14 cellular contexts compared by ENCODE assay signal in the genomic region with DNA sequence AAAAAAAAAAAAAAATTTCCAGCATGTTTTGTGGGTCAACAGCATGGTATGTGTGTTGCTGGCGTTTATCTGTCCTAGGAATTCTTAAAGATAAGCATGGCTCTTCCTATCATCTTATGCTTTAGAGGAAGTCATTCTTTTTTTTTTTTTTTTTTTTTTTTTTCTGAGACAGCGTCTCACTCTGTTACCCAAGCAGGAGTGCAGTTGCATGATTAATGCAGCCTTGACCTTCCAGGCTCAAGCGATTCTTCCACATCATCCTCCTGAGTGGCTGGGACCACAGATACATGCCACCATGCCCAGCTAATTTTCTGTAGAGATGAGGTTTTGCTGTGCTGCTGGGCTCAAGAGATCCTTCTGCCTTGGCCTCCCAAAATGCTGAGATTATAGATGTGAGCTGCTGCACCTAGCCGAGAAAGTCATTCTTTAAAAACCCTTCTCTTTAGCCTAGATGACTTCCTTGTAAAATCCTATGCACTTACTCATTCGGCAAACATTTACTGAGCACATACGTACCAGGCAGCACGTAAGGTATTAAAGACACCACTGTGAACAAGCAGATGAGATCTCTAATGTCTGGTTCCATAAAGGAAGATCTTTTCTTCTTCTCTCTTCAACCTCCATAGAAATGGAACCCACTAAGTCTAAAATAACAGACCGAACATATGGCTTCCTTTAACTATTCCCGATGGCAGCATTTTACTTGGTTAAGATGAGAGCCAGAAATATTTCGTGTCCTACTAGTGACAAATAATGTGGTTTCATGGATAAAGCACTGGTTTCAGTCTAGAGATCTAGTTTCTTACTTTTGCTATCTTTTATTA.
DNase-seq lines count a peak whose midpoint lies in the region; ATAC-seq and TF ChIP-seq lines count a peak whose summit lies in the region.
"Had no signal": no experiment of that assay in that cellular context is flagged by ENCODE, and none has a peak within 500 bp of the region (broad histone marks: within the 10 kb centered on the region; RNA-seq: fewer than 3 reads in every experiment).

No MANE protein-coding gene starts in this region.

- no peak overlapping the region for H3K4me3 ChIP-seq in RWPE2 (ENCODE audit: severe bottlenecking)
- no peak overlapping the region for H3K4me3 ChIP-seq in prostate gland
- no peak overlapping the region for H3K4me3 ChIP-seq in uterus
- H3K4me3 ChIP-seq: pancreas had no signal

- H3K36me3 ChIP-seq in RWPE2 (ENCODE audit: low read depth) = no peaks in the 10 kb centered on the region
- no peaks in the 10 kb centered on the region for H3K36me3 ChIP-seq in prostate gland
- no peaks in the 10 kb centered on the region for H3K36me3 ChIP-seq in uterus
- H3K36me3 ChIP-seq: pancreas had no signal

- H3K27ac ChIP-seq in RWPE2 (ENCODE audit: poor library complexity, severe bottlenecking) (peak overlapping the region; percentile 98), prostate gland (no peak overlapping the region), uterus (no peak overlapping the region)
- H3K27ac ChIP-seq: HL-60, pancreas had no signal

- DNase-seq in H4 (ENCODE audit: low spot score) (peak; percentile 62), RWPE2 (ENCODE audit: low spot score) (no peak), fibroblast of peridontal ligament (ENCODE audit: extremely low read depth) (peak; percentile 40), prostate gland (ENCODE audit: low spot score) (peak; percentile 20), uterus (no peak), UCSD-AML1 (lab: John Stamatoyannopoulos, UW; ENCODE audit: unreplicated experiment) (no peak)
- no peak for DNase-seq in activated naive CD4-positive, alpha-beta T cell treated with anti-CD3 and anti-CD28 coated beads, Interleukin-2, amount 50 U/mL, for 16 hours
- DNase-seq: activated CD4-positive, alpha-beta T cell treated with anti-CD3 and anti-CD28 coated beads, Interleukin-2, amount 10 ng/mL, durations not matched to agents 7 days and 5 days; activated effector memory CD4-positive, alpha-beta T cell treated with Interleukin-2 at 50 U/mL for 16 hours; NCI-H748 treated with DMSO at 0.1 percent for 48 hours; pancreas; stimulated activated naive CD8-positive, alpha-beta T cell treated with anti-CD3 and anti-CD28 coated beads, Interleukin-15, Interleukin-2, amounts not matched to agents 100 U/mL and 50 U/mL, for 24 hours had no signal

- TF ChIP-seq CTCF in RWPE2 (IDR thresholded peaks at IDR 0.05; ENCODE audit: poor library complexity, severe bottlenecking) = no peak
- no peak for TF ChIP-seq CTCF in prostate gland (IDR thresholded peaks at IDR 0.05)
- no peak for TF ChIP-seq CTCF in uterus (IDR thresholded peaks at IDR 0.05)

- intact Hi-C loops in prostate gland (cut with DNase I) (loop anchor here (10.0 kb wide), 1 partner anchor 186 kb away; no protein-coding TSS in a partner anchor), uterus (cut with DNase I; ENCODE audit: low total_unique reads) (no loop called here)

- H3K9me3 ChIP-seq in RWPE2 (ENCODE audit: severe bottlenecking) (no peaks in the 10 kb centered on the region), prostate gland (no peaks in the 10 kb centered on the region), uterus (no peaks in the 10 kb centered on the region)
- H3K9me3 ChIP-seq: pancreas had no signal

- TF ChIP-seq POLR2A in prostate gland (IDR thresholded peaks at IDR 0.05) = no peak
- TF ChIP-seq POLR2A in uterus (IDR thresholded peaks at IDR 0.05) = no peak

- peak; percentile 85 for ATAC-seq in RWPE2 (ENCODE audit: low read depth)
- ATAC-seq in GM21619 (IDR thresholded peaks at IDR 0.05; ENCODE audit: unreplicated experiment) = no peak
- ATAC-seq: stimulated activated naive CD8-positive, alpha-beta T cell treated with anti-CD3 and anti-CD28 coated beads, Interleukin-15, Interleukin-2, amounts not matched to agents 100 U/mL and 50 U/mL, for 24 hours had no signal

- 69% methylated on average over 10 of the region's 10 CpGs for WGBS in prostate gland

- H3K4me1 ChIP-seq in RWPE2 (ENCODE audit: insufficient read depth, poor library complexity, severe bottlenecking) (peaks cover 24% of the 10 kb centered on the region), prostate gland (replicated peaks) (peaks cover 6% of the 10 kb centered on the region), uterus (no peaks in the 10 kb centered on the region)
- H3K4me1 ChIP-seq: pancreas had no signal

- no peaks in the 10 kb centered on the region for H3K27me3 ChIP-seq in RWPE2 (ENCODE audit: insufficient read depth, poor library complexity, severe bottlenecking)
- no peaks in the 10 kb centered on the region for H3K27me3 ChIP-seq in prostate gland (replicated peaks; ENCODE audit: insufficient read depth)
- no peaks in the 10 kb centered on the region for H3K27me3 ChIP-seq in uterus
- H3K27me3 ChIP-seq: pancreas had no signal

Comparison
In these comparisons a context has a peak if more than half of its experiments do, and no peak if none do; other contexts are left out.
1. DNase-seq: peak in H4 (single experiment), fibroblast of peridontal ligament (single experiment) and prostate gland (single experiment); none in RWPE2 (single experiment), activated naive CD4-positive, alpha-beta T cell treated with anti-CD3 and anti-CD28 coated beads, Interleukin-2, amount 50 U/mL, for 16 hours (single experiment), uterus (0 of 2) and UCSD-AML1 (single experiment).